25 cellular contexts compared by ENCODE assay signal in genomic region chr14:25061923-25062321, GRCh38. TPM values are rescaled to one million over a fixed set of nuclear protein-coding genes. Genes with fewer than 3 reads are reported as not detected.
"Had no signal": no experiment of that assay in that cellular context is flagged by ENCODE, and none has a peak within 500 bp of the region (broad histone marks: within the 10 kb centered on the region; RNA-seq: fewer than 3 reads in every experiment).

No MANE protein-coding gene starts in this region.

- FAIRE-seq: RCC 7860 had no signal

- H3K9me3 ChIP-seq: SJSA1 had no signal

- H3K27me3 ChIP-seq: SJSA1 had no signal

- H3K36me3 ChIP-seq: SJSA1 had no signal

- H3K4me1 ChIP-seq: SJSA1 had no signal

- H3K4me3 ChIP-seq: SJSA1, SK-N-MC had no signal

- H3K27ac ChIP-seq: SJSA1, SK-N-MC had no signal

- DNase-seq: KBM-7; NCI-H1048; NCI-H1105 treated with DMSO at 0.1 percent for 48 hours; NCI-H1417 treated with DMSO at 0.1 percent for 48 hours; NCI-H146; NCI-H1694 treated with DMSO at 0.1 percent for 48 hours; NCI-H1930; NCI-H2081; NCI-H2107; NCI-H2171; NCI-H226; NCI-H446; NCI-H510A; NCI-H524 treated with DMSO at 0.1 percent for 48 hours; NK-92 treated with Interleukin-12 subunit alpha and Interleukin-12 subunit beta, amount 100 ng/mL, for 24 hours; OCI-M1; Right ventricle myocardium superior; RPMI8226; SIG-M5; T-helper 2 cell had no signal

RNA-seq across cellular contexts. Expression of gene STXBP6, which starts 12.0 kb away (rescaled TPM):
- total RNA-seq: MCF 10A; T-helper 1 cell treated with Interleukin-12 subunit alpha and Interleukin-12 subunit beta and Interleukin-4 antibody, amounts not matched to agents 30 ng/mL and 1 ng/mL, for 36 hours had no signal
